Comparison of ENCODE assay signal across 9 cellular contexts in genomic region chr16:2467301-2468141, GRCh38. TPM values are rescaled to one million over a fixed set of nuclear protein-coding genes. Genes with fewer than 3 reads are reported as not detected.
DNase-seq lines count a peak whose midpoint lies in the region; ATAC-seq and TF ChIP-seq lines count a peak whose summit lies in the region.
"Had no signal": no experiment of that assay in that cellular context is flagged by ENCODE, and none has a peak within 500 bp of the region (broad histone marks: within the 10 kb centered on the region; RNA-seq: fewer than 3 reads in every experiment).

No MANE protein-coding gene starts in this region.

- ATAC-seq in activated CD8-positive, alpha-beta T cell treated with anti-CD3 and anti-CD28 coated beads for 36 hours = peak; percentile 35
- ATAC-seq in omental fat pad (ENCODE audit: low FRiP score) (peak; percentile 54), HG03432 (IDR thresholded peaks at IDR 0.05; ENCODE audit: unreplicated experiment) (no peak), HG02798 (IDR thresholded peaks at IDR 0.05; ENCODE audit: poor library complexity, unreplicated experiment) (no peak)

- no peaks in the 10 kb centered on the region for H3K9me3 Mint-ChIP-seq in activated CD8-positive, alpha-beta T cell treated with anti-CD3 and anti-CD28 coated beads for 36 hours

- H3K36me3 Mint-ChIP-seq in activated CD8-positive, alpha-beta T cell treated with anti-CD3 and anti-CD28 coated beads for 36 hours (ENCODE audit: low read depth) = peaks cover 5% of the 10 kb centered on the region

- intact Hi-C loops in activated CD8-positive, alpha-beta T cell treated with anti-CD3 and anti-CD28 coated beads for 36 hours (cut with micrococcal nuclease) = no loop called here

- H3K27ac ChIP-seq in 22Rv1 = peak overlapping the region; percentile 95
- H3K27ac ChIP-seq: neutrophil had no signal

- H3K4me3 Mint-ChIP-seq in activated CD8-positive, alpha-beta T cell treated with anti-CD3 and anti-CD28 coated beads for 36 hours = no peak overlapping the region

- H3K4me3 ChIP-seq in GM12864 (ENCODE audit: low read depth, low read length) = peak overlapping the region; percentile 49

- POLR2A ChIA-PET in activated CD8-positive, alpha-beta T cell treated with anti-CD3 and anti-CD28 coated beads for 36 hours (lab: Charles Lee) = interaction anchor here (0.7 to 2.5 kb wide), 3 partner anchors 52 to 312 kb away, joined by 3 to 5 read pairs (median 3); partner anchors contain the start of genes ECI1 and TRAF7

- peaks cover 18% of the 10 kb centered on the region for H3K4me1 Mint-ChIP-seq in activated CD8-positive, alpha-beta T cell treated with anti-CD3 and anti-CD28 coated beads for 36 hours (ENCODE audit: low read depth)

- peaks cover 24% of the 10 kb centered on the region for H3K27me3 Mint-ChIP-seq in activated CD8-positive, alpha-beta T cell treated with anti-CD3 and anti-CD28 coated beads for 36 hours

- TF ChIP-seq CTCF in 22Rv1 (IDR thresholded peaks at IDR 0.05) (no peak), GM12864 (IDR thresholded peaks at IDR 0.05; ENCODE audit: low read depth, low read length, missing control alignments) (no peak), omental fat pad (IDR thresholded peaks at IDR 0.05) (no peak)
- peak; percentile 52 for TF ChIP-seq CTCF in activated CD8-positive, alpha-beta T cell treated with anti-CD3 and anti-CD28 coated beads for 36 hours (IDR thresholded peaks at IDR 0.05)

- no peak for DNase-seq in GM12864 (ENCODE audit: low read depth)
- DNase-seq in NCI-H1694 treated with DMSO at 0.1 percent for 48 hours (lab: John Stamatoyannopoulos, UW) = peak; percentile 59
- peak; percentile 62 for DNase-seq in activated CD8-positive, alpha-beta T cell treated with anti-CD3 and anti-CD28 coated beads for 36 hours
- peak; percentile 69 for DNase-seq in globus pallidus (ENCODE audit: low spot score)
- DNase-seq in omental fat pad (ENCODE audit: low spot score) = no peak

- CTCF ChIA-PET in activated CD8-positive, alpha-beta T cell treated with anti-CD3 and anti-CD28 coated beads for 36 hours (lab: Charles Lee) = interaction anchor here (1.3 kb wide), 1 partner anchor 34 kb away, joined by 3 read pairs; no protein-coding TSS in a partner anchor

- no peak overlapping the region for H3K27ac Mint-ChIP-seq in activated CD8-positive, alpha-beta T cell treated with anti-CD3 and anti-CD28 coated beads for 36 hours

RNA-seq across cellular contexts. Expression of gene NTN3, which starts 3.6 kb away (rescaled TPM):
- not detected for total RNA-seq in activated CD8-positive, alpha-beta T cell treated with anti-CD3 and anti-CD28 coated beads for 36 hours
- total RNA-seq in omental fat pad = under 1 TPM in 2 of 4 donors, not detected in 2; 0.28 to 0.44 TPM

RNA-seq across cellular contexts. Expression of gene TBC1D24, which starts 7.4 kb away (rescaled TPM):
- total RNA-seq in activated CD8-positive, alpha-beta T cell treated with anti-CD3 and anti-CD28 coated beads for 36 hours = 10 to 100 TPM; 16.6 to 16.7 TPM
- 10 to 100 TPM; 10.4 to 19.4 (median 13.0) TPM for total RNA-seq in omental fat pad

RNA-seq across cellular contexts. Expression of gene TEDC2, which starts 7.6 kb away (rescaled TPM):
- 10 to 100 TPM; 23.2 to 30.7 TPM for total RNA-seq in activated CD8-positive, alpha-beta T cell treated with anti-CD3 and anti-CD28 coated beads for 36 hours
- 1 to 10 TPM in 1 of 4 donors, under 1 TPM in 1, not detected in 2; 0.50 to 1.1 TPM for total RNA-seq in omental fat pad

RNA-seq across cellular contexts. Expression of gene CCNF, which starts 38.3 kb away (rescaled TPM):
- total RNA-seq in activated CD8-positive, alpha-beta T cell treated with anti-CD3 and anti-CD28 coated beads for 36 hours = 10 to 100 TPM; 43.5 TPM
- total RNA-seq in omental fat pad = 1 to 10 TPM; 1.3 to 2.9 (median 2.5) TPM

RNA-seq across cellular contexts. Expression of gene ATP6V0C, which starts 46.2 kb away (rescaled TPM):
- 10 to 100 TPM; 85.9 to 88.6 TPM for total RNA-seq in activated CD8-positive, alpha-beta T cell treated with anti-CD3 and anti-CD28 coated beads for 36 hours
- 100 to 1,000 TPM in 1 of 4 donors, 10 to 100 TPM in 3; 43.5 to 113 (median 67.9) TPM for total RNA-seq in omental fat pad

Comparison
In these comparisons a context has a peak if more than half of its experiments do, and no peak if none do; other contexts are left out.
1. DNase-seq: peak in NCI-H1694 treated with DMSO at 0.1 percent for 48 hours (single experiment), activated CD8-positive, alpha-beta T cell treated with anti-CD3 and anti-CD28 coated beads for 36 hours (single experiment) and globus pallidus (single experiment); none in GM12864 (single experiment) and omental fat pad (single experiment).
2. ATAC-seq: peak in activated CD8-positive, alpha-beta T cell treated with anti-CD3 and anti-CD28 coated beads for 36 hours (single experiment) and omental fat pad (single experiment); none in HG03432 (single experiment) and HG02798 (single experiment).
3. RNA of gene TEDC2, which starts 7.6 kb away (total RNA-seq): 23.2 to 30.7 TPM in activated CD8-positive, alpha-beta T cell treated with anti-CD3 and anti-CD28 coated beads for 36 hours; 0.50 to 1.1 TPM in omental fat pad; every median in the first group is over 10 times any median in the second.